ENCODE assay signal across 8 cellular contexts in genomic region chr18:79393181-79393598, GRCh38. TPM values are rescaled to one million over a fixed set of nuclear protein-coding genes. Genes with fewer than 3 reads are reported as not detected.
A peak's percentile ranks its signal among the peaks of the same experiment; 100 is the strongest.
DNase-seq lines count a peak whose midpoint lies in the region; ATAC-seq and TF ChIP-seq lines count a peak whose summit lies in the region.

No MANE protein-coding gene starts in this region.

- TF ChIP-seq EP300 in esophagus muscularis mucosa (IDR thresholded peaks at IDR 0.05): no peak

- no peak for DNase-seq in GM23338 (ENCODE audit: low spot score)
- DNase-seq in SJCRH30: peak in 1 of 2 experiments; percentile 44
- no peak for DNase-seq in esophagus muscularis mucosa (ENCODE audit: extremely low spot score)
- peak; percentile 88 for DNase-seq in posterior vena cava (ENCODE audit: low spot score)
- no peak for DNase-seq in glomerular visceral epithelial cell (ENCODE audit: extremely low spot score)
- no peak for DNase-seq in NCI-H2227 treated with DMSO at 0.1 percent for 48 hours (lab: John Stamatoyannopoulos, UW)
- no peak for DNase-seq in pons (ENCODE audit: low spot score)

- H3K4me3 ChIP-seq in GM23338: peak overlapping the region; percentile 65
- peak overlapping the region; percentile 54 for H3K4me3 ChIP-seq in SJCRH30
- peak overlapping the region; percentile 76 to 91 (median 86) for H3K4me3 ChIP-seq in esophagus muscularis mucosa

- no peaks in the 10 kb centered on the region; the same call in 1 of the 2 replicates for H3F3A ChIP-seq in GM23338 (replicated peaks; ENCODE audit: low read depth)

- peaks cover 8% of the 10 kb centered on the region for H3K4me1 Mint-ChIP-seq in GM23338

- no peaks in the 10 kb centered on the region; the same call in 2 of the 3 replicates for H3K36me3 Mint-ChIP-seq in GM23338 (ENCODE audit: low read depth)

- ATAC-seq in GM23338 (peak; percentile 5; the same call in 2 of the 3 replicates), HG02642 (IDR thresholded peaks at IDR 0.05; ENCODE audit: poor library complexity, unreplicated experiment) (no peak)

- peak overlapping the region; percentile 77 for H3K4me3 Mint-ChIP-seq in GM23338

- H3K4me1 ChIP-seq in GM23338 (ENCODE audit: insufficient read depth) (peaks cover 10% of the 10 kb centered on the region; the same call in 1 of the 2 replicates), SJCRH30 (peaks cover 7% of the 10 kb centered on the region), esophagus muscularis mucosa (peaks cover 27 to 51% (median 46%) of the 10 kb centered on the region in 4 donors)

- peak overlapping the region; percentile 89 for H2AFZ ChIP-seq in GM23338

- intact Hi-C loops in esophagus muscularis mucosa (cut with DNase I) (no loop called here), posterior vena cava (cut with DNase I) (no loop called here)

- H3K79me2 ChIP-seq in GM23338 (replicated peaks; ENCODE audit: insufficient read depth): no peaks in the 10 kb centered on the region

- no peaks in the 10 kb centered on the region for H3K9me3 ChIP-seq in SJCRH30 (replicated peaks)
- H3K9me3 ChIP-seq in esophagus muscularis mucosa: no peaks in the 10 kb centered on the region

- WGBS in esophagus muscularis mucosa: 0% methylated on average over 5 of the region's 30 CpGs

- TF ChIP-seq CTCF in GM23338 (conservative IDR thresholded peaks at IDR 0.05; ENCODE audit: low read depth in 2 of 2) (no peak), esophagus muscularis mucosa (IDR thresholded peaks at IDR 0.05) (no peak)

- no peaks in the 10 kb centered on the region; the same call in 1 of the 2 replicates for H4K20me1 ChIP-seq in GM23338 (replicated peaks; ENCODE audit: insufficient read depth)

- H3K9me2 ChIP-seq in GM23338 (ENCODE audit: insufficient read depth): no peaks in the 10 kb centered on the region

- no peaks in the 10 kb centered on the region; the same call in 1 of the 3 replicates for H3K9me3 Mint-ChIP-seq in GM23338

- H3K36me3 ChIP-seq in GM23338 (ENCODE audit: insufficient read depth) (no peaks in the 10 kb centered on the region), SJCRH30 (no peaks in the 10 kb centered on the region), esophagus muscularis mucosa (no peaks in the 10 kb centered on the region)

- peak overlapping the region; percentile 90 for H3K4me2 ChIP-seq in GM23338

- H3K27ac ChIP-seq in GM23338 (ENCODE audit: low read depth): no peak overlapping the region
- peak overlapping the region; percentile 27; the same call in 1 of the 2 replicates for H3K27ac ChIP-seq in SJCRH30
- H3K27ac ChIP-seq in esophagus muscularis mucosa (replicated peaks in 1 of 4): peak overlapping the region; percentile 97 to 99 (median 98)

- no peak overlapping the region for H3K27ac Mint-ChIP-seq in GM23338

- TF ChIP-seq POLR2A in esophagus muscularis mucosa (IDR thresholded peaks at IDR 0.05; ENCODE audit: low read depth): no peak

- H3K27me3 Mint-ChIP-seq in GM23338 (ENCODE audit: insufficient read depth, low read depth, poor library complexity): peaks cover 65% of the 10 kb centered on the region

- H3K27me3 ChIP-seq in GM23338 (ENCODE audit: insufficient read depth): peaks cover 85% of the 10 kb centered on the region
- no peaks in the 10 kb centered on the region for H3K27me3 ChIP-seq in SJCRH30
- H3K27me3 ChIP-seq in esophagus muscularis mucosa: peaks cover 0 to 5% (median 2%) of the 10 kb centered on the region in 4 donors

TF ChIP-seq in GM23338, 12 proteins besides CTCF, POLR2A, EP300 and RAD21 (continues in another document):
- TF ChIP-seq, protein P1, sequence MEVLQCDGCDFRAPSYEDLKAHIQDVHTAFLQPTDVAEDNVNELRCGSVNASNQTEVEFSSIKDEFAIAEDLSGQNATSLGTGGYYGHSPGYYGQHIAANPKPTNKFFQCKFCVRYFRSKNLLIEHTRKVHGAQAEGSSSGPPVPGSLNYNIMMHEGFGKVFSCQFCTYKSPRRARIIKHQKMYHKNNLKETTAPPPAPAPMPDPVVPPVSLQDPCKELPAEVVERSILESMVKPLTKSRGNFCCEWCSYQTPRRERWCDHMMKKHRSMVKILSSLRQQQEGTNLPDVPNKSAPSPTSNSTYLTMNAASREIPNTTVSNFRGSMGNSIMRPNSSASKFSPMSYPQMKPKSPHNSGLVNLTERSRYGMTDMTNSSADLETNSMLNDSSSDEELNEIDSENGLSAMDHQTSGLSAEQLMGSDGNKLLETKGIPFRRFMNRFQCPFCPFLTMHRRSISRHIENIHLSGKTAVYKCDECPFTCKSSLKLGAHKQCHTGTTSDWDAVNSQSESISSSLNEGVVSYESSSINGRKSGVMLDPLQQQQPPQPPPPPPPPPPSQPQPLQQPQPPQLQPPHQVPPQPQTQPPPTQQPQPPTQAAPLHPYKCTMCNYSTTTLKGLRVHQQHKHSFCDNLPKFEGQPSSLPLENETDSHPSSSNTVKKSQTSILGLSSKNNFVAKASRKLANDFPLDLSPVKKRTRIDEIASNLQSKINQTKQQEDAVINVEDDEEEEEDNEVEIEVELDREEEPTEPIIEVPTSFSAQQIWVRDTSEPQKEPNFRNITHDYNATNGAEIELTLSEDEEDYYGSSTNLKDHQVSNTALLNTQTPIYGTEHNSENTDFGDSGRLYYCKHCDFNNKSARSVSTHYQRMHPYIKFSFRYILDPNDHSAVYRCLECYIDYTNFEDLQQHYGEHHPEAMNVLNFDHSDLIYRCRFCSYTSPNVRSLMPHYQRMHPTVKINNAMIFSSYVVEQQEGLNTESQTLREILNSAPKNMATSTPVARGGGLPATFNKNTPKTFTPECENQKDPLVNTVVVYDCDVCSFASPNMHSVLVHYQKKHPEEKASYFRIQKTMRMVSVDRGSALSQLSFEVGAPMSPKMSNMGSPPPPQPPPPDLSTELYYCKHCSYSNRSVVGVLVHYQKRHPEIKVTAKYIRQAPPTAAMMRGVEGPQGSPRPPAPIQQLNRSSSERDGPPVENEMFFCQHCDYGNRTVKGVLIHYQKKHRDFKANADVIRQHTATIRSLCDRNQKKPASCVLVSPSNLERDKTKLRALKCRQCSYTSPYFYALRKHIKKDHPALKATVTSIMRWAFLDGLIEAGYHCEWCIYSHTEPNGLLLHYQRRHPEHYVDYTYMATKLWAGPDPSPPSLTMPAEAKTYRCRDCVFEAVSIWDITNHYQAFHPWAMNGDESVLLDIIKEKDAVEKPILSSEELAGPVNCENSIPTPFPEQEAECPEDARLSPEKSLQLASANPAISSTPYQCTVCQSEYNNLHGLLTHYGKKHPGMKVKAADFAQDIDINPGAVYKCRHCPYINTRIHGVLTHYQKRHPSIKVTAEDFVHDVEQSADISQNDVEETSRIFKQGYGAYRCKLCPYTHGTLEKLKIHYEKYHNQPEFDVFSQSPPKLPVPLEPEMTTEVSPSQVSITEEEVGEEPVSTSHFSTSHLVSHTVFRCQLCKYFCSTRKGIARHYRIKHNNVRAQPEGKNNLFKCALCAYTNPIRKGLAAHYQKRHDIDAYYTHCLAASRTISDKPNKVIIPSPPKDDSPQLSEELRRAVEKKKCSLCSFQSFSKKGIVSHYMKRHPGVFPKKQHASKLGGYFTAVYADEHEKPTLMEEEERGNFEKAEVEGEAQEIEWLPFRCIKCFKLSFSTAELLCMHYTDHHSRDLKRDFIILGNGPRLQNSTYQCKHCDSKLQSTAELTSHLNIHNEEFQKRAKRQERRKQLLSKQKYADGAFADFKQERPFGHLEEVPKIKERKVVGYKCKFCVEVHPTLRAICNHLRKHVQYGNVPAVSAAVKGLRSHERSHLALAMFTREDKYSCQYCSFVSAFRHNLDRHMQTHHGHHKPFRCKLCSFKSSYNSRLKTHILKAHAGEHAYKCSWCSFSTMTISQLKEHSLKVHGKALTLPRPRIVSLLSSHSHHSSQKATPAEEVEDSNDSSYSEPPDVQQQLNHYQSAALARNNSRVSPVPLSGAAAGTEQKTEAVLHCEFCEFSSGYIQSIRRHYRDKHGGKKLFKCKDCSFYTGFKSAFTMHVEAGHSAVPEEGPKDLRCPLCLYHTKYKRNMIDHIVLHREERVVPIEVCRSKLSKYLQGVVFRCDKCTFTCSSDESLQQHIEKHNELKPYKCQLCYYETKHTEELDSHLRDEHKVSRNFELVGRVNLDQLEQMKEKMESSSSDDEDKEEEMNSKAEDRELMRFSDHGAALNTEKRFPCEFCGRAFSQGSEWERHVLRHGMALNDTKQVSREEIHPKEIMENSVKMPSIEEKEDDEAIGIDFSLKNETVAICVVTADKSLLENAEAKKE (CRISPR knock-in tag; IDR thresholded peaks at IDR 0.05): no peak
- no peak for TF ChIP-seq NANOG (IDR thresholded peaks at IDR 0.05; ENCODE audit: borderline replicate concordance)
- no peak for TF ChIP-seq ZNF114 (CRISPR knock-in tag; IDR thresholded peaks at IDR 0.05)
- no peak for TF ChIP-seq STAT1 (IDR thresholded peaks at IDR 0.05; ENCODE audit: unreplicated experiment)
- no peak for TF ChIP-seq POLR2AphosphoS5 (IDR thresholded peaks at IDR 0.05; ENCODE audit: low read depth)
- no peak for TF ChIP-seq ETS1 (IDR thresholded peaks at IDR 0.05)
- TF ChIP-seq EZH2phosphoT487 (IDR thresholded peaks at IDR 0.05; ENCODE audit: unreplicated experiment): no peak
- no peak for TF ChIP-seq CREB1 (CRISPR knock-in tag; IDR thresholded peaks at IDR 0.05; ENCODE audit: low read depth)
- no peak for TF ChIP-seq JUNB (IDR thresholded peaks at IDR 0.05; ENCODE audit: unreplicated experiment)

RNA-seq across cellular contexts. Expression of gene NFATC1, which starts 2.5 kb away (rescaled TPM):
- total RNA-seq in GM23338 (2014; rRNA removed; shearing (Covaris generic)): 5.0 and 6.4 TPM in 2 replicates
- polyA plus RNA-seq in GM23338 (2016; fragmentation: Nextera tagmentation; extraction: Ambion mirVana): 2.7 and 3.9 TPM in 2 replicates
- total RNA-seq in SJCRH30 (2014; rRNA removed; shearing (Covaris generic)): 4.9 and 5.7 TPM in 2 replicates
- total RNA-seq in esophagus muscularis mucosa (10 to 100 TPM; 15.0 to 22.0 (median 17.8) TPM), posterior vena cava (10 to 100 TPM; 23.9 to 26.9 TPM)
